ENCODE assay signal across 14 cellular contexts in genomic region chr12:89033062-89033461, GRCh38.
DNase-seq lines count a peak whose midpoint lies in the region; ATAC-seq lines count a peak whose summit lies in the region.
"Had no signal": no experiment of that assay in that cellular context is flagged by ENCODE, and none has a peak within 500 bp of the region (broad histone marks: within the 10 kb centered on the region; RNA-seq: fewer than 3 reads in every experiment).

No MANE protein-coding gene starts in this region.

- no peak overlapping the region for H3K27ac Mint-ChIP-seq in stimulated activated naive CD8-positive, alpha-beta T cell treated with anti-CD3 and anti-CD28 coated beads, Interleukin-15, amount 100 ng/mL, for 72 hours
- no peak overlapping the region for H3K27ac Mint-ChIP-seq in activated naive CD8-positive, alpha-beta T cell treated with anti-CD3 and anti-CD28 coated beads, Interleukin-2, amount 50 U/mL, for 24 hours
- H3K27ac Mint-ChIP-seq: HFFc6 had no signal

- peaks cover 60% of the 10 kb centered on the region for H3K4me1 Mint-ChIP-seq in stimulated activated naive CD8-positive, alpha-beta T cell treated with anti-CD3 and anti-CD28 coated beads, Interleukin-15, amount 100 ng/mL, for 72 hours
- peaks cover 36% of the 10 kb centered on the region for H3K4me1 Mint-ChIP-seq in activated naive CD8-positive, alpha-beta T cell treated with anti-CD3 and anti-CD28 coated beads, Interleukin-2, amount 50 U/mL, for 24 hours
- H3K4me1 Mint-ChIP-seq: CD8-positive, alpha-beta memory T cell had no signal

- H3K9me3 Mint-ChIP-seq in stimulated activated naive CD8-positive, alpha-beta T cell treated with anti-CD3 and anti-CD28 coated beads, Interleukin-15, amount 100 ng/mL, for 72 hours = peaks cover 7 to 8% of the 10 kb centered on the region in 2 donors
- H3K9me3 Mint-ChIP-seq in activated naive CD8-positive, alpha-beta T cell treated with anti-CD3 and anti-CD28 coated beads, Interleukin-2, amount 50 U/mL, for 24 hours = no peaks in the 10 kb centered on the region
- H3K9me3 Mint-ChIP-seq: CD8-positive, alpha-beta memory T cell; HFFc6 had no signal

- no peaks in the 10 kb centered on the region for H3K36me3 Mint-ChIP-seq in activated naive CD8-positive, alpha-beta T cell treated with anti-CD3 and anti-CD28 coated beads, Interleukin-2, amount 50 U/mL, for 24 hours (ENCODE audit: low read depth)
- H3K36me3 Mint-ChIP-seq: CD8-positive, alpha-beta memory T cell had no signal

- H3K4me3 Mint-ChIP-seq in stimulated activated naive CD8-positive, alpha-beta T cell treated with anti-CD3 and anti-CD28 coated beads, Interleukin-15, amount 100 ng/mL, for 72 hours = no peak overlapping the region
- no peak overlapping the region for H3K4me3 Mint-ChIP-seq in activated naive CD8-positive, alpha-beta T cell treated with anti-CD3 and anti-CD28 coated beads, Interleukin-2, amount 50 U/mL, for 24 hours
- H3K4me3 Mint-ChIP-seq: CD8-positive, alpha-beta memory T cell; HFFc6 had no signal

- no peak for DNase-seq in activated CD4-positive, CD25-positive, alpha-beta regulatory T cell treated with anti-CD3 and anti-CD28 coated beads, Interleukin-2, amount 50 U/mL, for 72 hours
- no peak for DNase-seq in stimulated activated naive CD8-positive, alpha-beta T cell treated with anti-CD3 and anti-CD28 coated beads, Interleukin-15, Interleukin-2, amounts not matched to agents 100 U/mL and 50 U/mL, for 24 hours
- no peak for DNase-seq in stimulated activated naive CD8-positive, alpha-beta T cell treated with anti-CD3 and anti-CD28 coated beads, Interleukin-15, amount 100 ng/mL, for 72 hours
- no peak for DNase-seq in activated naive CD8-positive, alpha-beta T cell treated with anti-CD3 and anti-CD28 coated beads, Interleukin-2, amount 50 U/mL, for 24 hours
- DNase-seq in stimulated activated CD4-positive, alpha-beta T cell treated with anti-CD3 and anti-CD28 coated beads, Interleukin-12 subunit alpha, Interleukin-12 subunit beta, amount 100 ng/mL, for 4 hours = no peak
- no peak for DNase-seq in activated T-cell treated with anti-CD3 and anti-CD28 coated beads for 4 hours
- DNase-seq: 8988T; AML-193; Caco-2; CD8-positive, alpha-beta memory T cell; GF-D8; HCEC 1CT; HFFc6 had no signal

- peak; percentile 43 to 51 for ATAC-seq in activated CD4-positive, CD25-positive, alpha-beta regulatory T cell treated with anti-CD3 and anti-CD28 coated beads, Interleukin-2, amount 50 U/mL, for 24 hours
- peak; percentile 49 for ATAC-seq in stimulated activated naive CD8-positive, alpha-beta T cell treated with anti-CD3 and anti-CD28 coated beads, Interleukin-15, Interleukin-2, amounts not matched to agents 100 U/mL and 50 U/mL, for 24 hours
- no peak for ATAC-seq in stimulated activated naive CD8-positive, alpha-beta T cell treated with anti-CD3 and anti-CD28 coated beads, Interleukin-15, amount 100 ng/mL, for 72 hours
- ATAC-seq in activated naive CD8-positive, alpha-beta T cell treated with anti-CD3 and anti-CD28 coated beads, Interleukin-2, amount 50 U/mL, for 24 hours = peak; percentile 28

- H3K27me3 Mint-ChIP-seq in stimulated activated naive CD8-positive, alpha-beta T cell treated with anti-CD3 and anti-CD28 coated beads, Interleukin-15, amount 100 ng/mL, for 72 hours = peaks cover 6% of the 10 kb centered on the region
- H3K27me3 Mint-ChIP-seq in activated naive CD8-positive, alpha-beta T cell treated with anti-CD3 and anti-CD28 coated beads, Interleukin-2, amount 50 U/mL, for 24 hours = no peaks in the 10 kb centered on the region
